ENCODE assay signal across 29 cellular contexts in the genomic region with DNA sequence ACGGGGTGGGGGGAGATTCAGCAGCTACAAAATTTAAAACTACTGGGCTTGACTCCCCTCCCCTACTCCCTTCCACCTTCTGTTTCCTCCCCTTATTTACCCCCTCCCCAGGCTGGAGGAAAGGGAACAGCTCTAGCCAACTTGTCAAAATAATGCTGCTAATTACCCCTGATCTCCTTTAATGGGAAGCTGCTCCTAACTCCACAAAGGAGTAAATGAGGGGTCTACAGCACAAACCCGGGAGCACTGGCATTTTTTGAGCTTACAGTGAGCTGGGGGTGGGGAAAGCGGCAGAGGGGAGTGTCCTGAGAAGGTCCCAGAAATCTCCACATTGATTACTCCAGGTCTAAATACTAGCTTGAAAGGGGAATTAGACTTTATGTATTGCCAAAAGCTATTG. TPM values are rescaled to one million over a fixed set of nuclear protein-coding genes. Genes with fewer than 3 reads are reported as not detected.
A peak's percentile ranks its signal among the peaks of the same experiment; 100 is the strongest.
DNase-seq lines count a peak whose midpoint lies in the region; ATAC-seq and TF ChIP-seq lines count a peak whose summit lies in the region.
"Had no signal": no experiment of that assay in that cellular context is flagged by ENCODE, and none has a peak within 500 bp of the region (broad histone marks: within the 10 kb centered on the region; RNA-seq: fewer than 3 reads in every experiment).

No MANE protein-coding gene starts in this region.

- H3K9me3 ChIP-seq in HUES48 (ENCODE audit: control insufficient read depth, insufficient read depth, low read length): no peaks in the 10 kb centered on the region
- no peaks in the 10 kb centered on the region for H3K9me3 ChIP-seq in CD8-positive, alpha-beta memory T cell (ENCODE audit: low read length)
- H3K9me3 ChIP-seq: ovary had no signal

- H3K9ac ChIP-seq in HUES48 (ENCODE audit: low read depth, low read length): no peak overlapping the region
- H3K9ac ChIP-seq: GM23248 had no signal

- TF ChIP-seq CTCF in brain (conservative IDR thresholded peaks at IDR 0.05): no peak
- no peak for TF ChIP-seq CTCF in nephron progenitor cell (IDR thresholded peaks at IDR 0.05)

- peaks cover 59% of the 10 kb centered on the region for H3K4me1 Mint-ChIP-seq in brain
- H3K4me1 Mint-ChIP-seq in nephron progenitor cell: peaks cover 54% of the 10 kb centered on the region
- peaks cover 36 to 64% (median 45%) of the 10 kb centered on the region in 3 donors for H3K4me1 Mint-ChIP-seq in CD8-positive, alpha-beta memory T cell

- no peaks in the 10 kb centered on the region for H3K36me3 Mint-ChIP-seq in brain
- no peaks in the 10 kb centered on the region for H3K36me3 Mint-ChIP-seq in nephron progenitor cell (ENCODE audit: low read depth)
- H3K36me3 Mint-ChIP-seq in CD8-positive, alpha-beta memory T cell: peaks cover 0 to 9% (median 1%) of the 10 kb centered on the region in 3 donors

- WGBS in urinary bladder: 66% methylated on average over 3 of the region's 3 CpGs

- H3K4me1 ChIP-seq in HUES48 (ENCODE audit: control insufficient read depth, insufficient read depth, low read length): peaks cover 40% of the 10 kb centered on the region
- H3K4me1 ChIP-seq in urinary bladder (ENCODE audit: insufficient read depth): no peaks in the 10 kb centered on the region
- peaks cover 29% of the 10 kb centered on the region for H3K4me1 ChIP-seq in CD8-positive, alpha-beta memory T cell (ENCODE audit: insufficient read depth, low read length)

- peak overlapping the region; percentile 40 to 93 (median 89) for H3K4me3 Mint-ChIP-seq in brain
- H3K4me3 Mint-ChIP-seq in nephron progenitor cell: peak overlapping the region; percentile 70
- peak overlapping the region in 1 of 7 donors; percentile 87 for H3K4me3 Mint-ChIP-seq in CD8-positive, alpha-beta memory T cell
- H3K4me3 Mint-ChIP-seq: T-helper 17 cell had no signal

- CTCF ChIA-PET in CD8-positive, alpha-beta memory T cell (lab: Charles Lee): interaction anchor here (1.1 kb wide), 1 partner anchor 1053 kb away, joined by 3 read pairs; no protein-coding TSS in a partner anchor

- ATAC-seq in GM21515 (IDR thresholded peaks at IDR 0.05; ENCODE audit: unreplicated experiment) (no peak), HG03095 (IDR thresholded peaks at IDR 0.05; ENCODE audit: unreplicated experiment) (no peak)
- ATAC-seq: activated CD4-positive, CD25-positive, alpha-beta regulatory T cell treated with anti-CD3 and anti-CD28 coated beads, Interleukin-2, amount 50 U/mL, for 24 hours; activated naive CD8-positive, alpha-beta T cell treated with anti-CD3 and anti-CD28 coated beads, Interleukin-2, amount 50 U/mL, for 24 hours; left ventricle myocardium superior; T-helper 17 cell had no signal

- H3K36me3 ChIP-seq in HUES48 (ENCODE audit: control insufficient read depth, insufficient read depth, low read length) (no peaks in the 10 kb centered on the region), urinary bladder (ENCODE audit: insufficient read depth) (no peaks in the 10 kb centered on the region)
- H3K36me3 ChIP-seq in CD8-positive, alpha-beta memory T cell (ENCODE audit: insufficient read depth, low read length): no peaks in the 10 kb centered on the region
- H3K36me3 ChIP-seq: ovary had no signal

- no peak overlapping the region for H3K27ac ChIP-seq in HUES48 (ENCODE audit: low read depth, low read length)
- peak overlapping the region; percentile 28 for H3K27ac ChIP-seq in urinary bladder (ENCODE audit: low read depth)
- no peak overlapping the region for H3K27ac ChIP-seq in CD8-positive, alpha-beta memory T cell (ENCODE audit: low read depth, low read length)
- H3K27ac ChIP-seq: C4-2B, coronary artery, GM23248, HL-60, ovary had no signal

- no peak for DNase-seq in nephron progenitor cell
- no peak for DNase-seq in CD8-positive, alpha-beta memory T cell
- DNase-seq: activated CD4-positive, alpha-beta T cell treated with anti-CD3 and anti-CD28 coated beads, Interleukin-2, amount 50 U/mL, for 4 hours; activated naive CD4-positive, alpha-beta T cell; activated naive CD8-positive, alpha-beta T cell treated with anti-CD3 and anti-CD28 coated beads, Interleukin-2, amount 50 U/mL, for 24 hours; DND-41; effector CD8-positive, alpha-beta T cell; GM23248; hypothalamus; islet precursor cell; Kasumi-1; left ventricle myocardium superior; NCI-H1417 treated with DMSO at 0.1 percent for 48 hours; NCI-H2081; NCI-H524 treated with DMSO at 0.1 percent for 48 hours; ovary; Right ventricle myocardium superior; small intestine; stimulated activated CD8-positive, alpha-beta memory T cell treated with anti-CD3 and anti-CD28 coated beads, Interleukin-4, amount 100 ng/mL, for 48 hours; T-helper 17 cell had no signal

- POLR2A ChIA-PET in CD8-positive, alpha-beta memory T cell (lab: Charles Lee): interaction anchor here (0.8 kb wide), 1 partner anchor 19 kb away, joined by 3 read pairs; no protein-coding TSS in a partner anchor

- H3K27me3 ChIP-seq in HUES48 (ENCODE audit: control insufficient read depth, insufficient read depth, low read length): peaks cover 63% of the 10 kb centered on the region
- H3K27me3 ChIP-seq in CD8-positive, alpha-beta memory T cell (ENCODE audit: insufficient read depth, low read length, poor library complexity, severe bottlenecking): peaks cover 6% of the 10 kb centered on the region
- H3K27me3 ChIP-seq: ovary had no signal

- H3K9me3 Mint-ChIP-seq in brain (peaks cover 0 to 3% (median 0%) of the 10 kb centered on the region in 5 experiments), nephron progenitor cell (no peaks in the 10 kb centered on the region)
- H3K9me3 Mint-ChIP-seq in CD8-positive, alpha-beta memory T cell: peaks cover 0 to 2% (median 0%) of the 10 kb centered on the region in 5 donors
- H3K9me3 Mint-ChIP-seq: activated naive CD8-positive, alpha-beta T cell treated with anti-CD3 and anti-CD28 coated beads, Interleukin-2, amount 50 U/mL, for 24 hours had no signal

- H3K27ac Mint-ChIP-seq in brain (peak overlapping the region in 3 of 5 experiments; percentile 51 to 79 (median 74)), nephron progenitor cell (no peak overlapping the region)
- peak overlapping the region in 1 of 8 donors; percentile 11 for H3K27ac Mint-ChIP-seq in CD8-positive, alpha-beta memory T cell
- H3K27ac Mint-ChIP-seq: T-helper 17 cell had no signal

- H3K4me3 ChIP-seq in HUES48 (ENCODE audit: low read depth, low read length) (peak overlapping the region; percentile 23), urinary bladder (ENCODE audit: low read depth, low read length) (peak overlapping the region; percentile 28)
- no peak overlapping the region for H3K4me3 ChIP-seq in CD8-positive, alpha-beta memory T cell (ENCODE audit: low read length)
- H3K4me3 ChIP-seq: coronary artery, GM23248, ovary had no signal

- H3K27me3 Mint-ChIP-seq in brain (peaks cover 59% of the 10 kb centered on the region), nephron progenitor cell (ENCODE audit: low read depth, poor library complexity) (peaks cover 27% of the 10 kb centered on the region)
- H3K27me3 Mint-ChIP-seq in CD8-positive, alpha-beta memory T cell: peaks cover 12 to 13% of the 10 kb centered on the region in 2 donors

RNA-seq across cellular contexts. Expression of a gene that starts 3.0 kb away (rescaled TPM):
- polyA plus RNA-seq in brain (ENCODE audit: insufficient read depth, low read depth, low replicate concordance): 13.5 TPM
- 48.0 TPM for total RNA-seq in urinary bladder
- polyA plus RNA-seq in urinary bladder: 30.1 TPM
- 1 to 10 TPM; 7.1 to 7.9 TPM for total RNA-seq in CD8-positive, alpha-beta memory T cell
- polyA plus RNA-seq in CD8-positive, alpha-beta memory T cell: 23.3 TPM
